11 cellular contexts compared by ENCODE assay signal in the genomic region with DNA sequence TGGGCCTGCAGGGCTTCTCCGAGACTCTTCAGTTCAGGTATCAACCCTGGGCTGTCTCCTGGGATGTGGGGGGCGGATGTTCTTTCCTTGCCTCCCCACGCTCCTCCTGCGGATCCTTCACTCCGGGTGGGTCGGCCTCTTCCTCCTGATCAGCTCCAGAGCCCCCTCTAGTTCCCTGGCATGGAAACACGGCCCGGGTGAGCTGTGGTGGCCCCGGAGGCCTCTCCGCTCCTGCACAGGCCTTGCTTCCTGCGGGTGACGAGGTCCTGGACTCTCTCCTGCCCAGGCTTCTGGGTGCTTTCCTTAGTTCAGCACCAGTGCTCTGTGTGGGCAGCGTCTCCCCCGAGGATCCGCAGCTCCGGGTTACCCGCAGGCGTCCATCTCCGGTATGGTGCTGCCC. TPM values are rescaled to one million over a fixed set of nuclear protein-coding genes. Genes with fewer than 3 reads are reported as not detected.
"Had no signal": no experiment of that assay in that cellular context is flagged by ENCODE, and none has a peak within 500 bp of the region (broad histone marks: within the 10 kb centered on the region; RNA-seq: fewer than 3 reads in every experiment).

No MANE protein-coding gene starts in this region.

RNA-seq across cellular contexts. Expression of a gene that starts 3.9 kb away (rescaled TPM):
- total RNA-seq: OCI-LY7, PC-3, PC-9, Right ventricle myocardium inferior, Right ventricle myocardium superior, RPMI7951, SJCRH30, SJSA1, SK-MEL-5, T-cell had no signal
- polyA plus RNA-seq: SK-N-SH had no signal

RNA-seq across cellular contexts. Expression of a gene that starts 12.9 kb away (rescaled TPM):
- total RNA-seq: OCI-LY7, PC-3, PC-9, Right ventricle myocardium inferior, Right ventricle myocardium superior, RPMI7951, SJCRH30, SJSA1, SK-MEL-5, T-cell had no signal
- polyA plus RNA-seq: SK-N-SH had no signal
